1 cellular context compared by ENCODE assay signal in the genomic region with DNA sequence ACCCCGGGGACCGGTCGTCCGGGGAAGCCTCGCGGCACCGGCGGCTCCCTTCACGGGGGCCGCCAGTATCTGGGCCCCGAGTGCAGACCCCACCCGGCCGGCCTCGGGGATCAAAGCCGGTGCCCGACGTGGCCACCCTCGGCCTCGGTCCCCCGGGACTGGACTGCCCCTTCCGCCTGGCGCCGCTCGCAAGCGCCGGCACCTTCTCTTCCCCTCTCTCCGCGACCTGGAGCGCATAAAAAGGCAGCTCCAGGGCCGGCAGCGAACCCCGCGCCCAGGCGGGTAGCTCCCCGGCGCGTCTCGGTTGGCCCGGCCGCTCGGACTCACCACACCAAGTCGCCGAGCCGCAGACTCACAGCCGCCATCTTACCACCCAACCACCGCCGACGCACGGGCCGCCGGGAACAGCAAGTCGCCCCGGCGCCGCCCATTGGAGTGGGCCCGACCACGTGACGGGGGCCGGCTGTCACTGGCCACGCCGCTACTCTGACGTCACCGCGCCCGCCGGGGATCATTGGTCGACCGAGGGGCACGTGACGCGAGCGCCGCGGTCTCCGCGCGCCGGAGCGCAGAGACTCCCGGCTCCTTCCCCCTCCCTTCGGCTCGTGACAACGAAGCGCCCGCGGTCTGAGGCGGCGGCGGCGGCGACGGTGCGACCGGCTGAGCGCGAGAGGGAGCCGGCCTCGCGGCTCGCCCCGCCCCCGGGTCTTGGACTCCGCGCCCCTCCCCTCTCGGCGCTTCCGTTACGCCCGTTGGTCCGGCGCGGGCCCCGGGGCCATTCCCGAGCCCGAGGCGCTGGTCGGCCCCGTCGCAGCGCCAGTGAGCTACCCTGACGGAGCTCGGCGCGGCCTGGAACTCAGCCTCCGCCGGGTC.
TF ChIP-seq lines count a peak whose summit lies in the region.

A gene (minus strand): TSS at position 388 of the 873 bp plus-strand sequence. CDS start 23 bp downstream, at position 365.
A gene with protein sequence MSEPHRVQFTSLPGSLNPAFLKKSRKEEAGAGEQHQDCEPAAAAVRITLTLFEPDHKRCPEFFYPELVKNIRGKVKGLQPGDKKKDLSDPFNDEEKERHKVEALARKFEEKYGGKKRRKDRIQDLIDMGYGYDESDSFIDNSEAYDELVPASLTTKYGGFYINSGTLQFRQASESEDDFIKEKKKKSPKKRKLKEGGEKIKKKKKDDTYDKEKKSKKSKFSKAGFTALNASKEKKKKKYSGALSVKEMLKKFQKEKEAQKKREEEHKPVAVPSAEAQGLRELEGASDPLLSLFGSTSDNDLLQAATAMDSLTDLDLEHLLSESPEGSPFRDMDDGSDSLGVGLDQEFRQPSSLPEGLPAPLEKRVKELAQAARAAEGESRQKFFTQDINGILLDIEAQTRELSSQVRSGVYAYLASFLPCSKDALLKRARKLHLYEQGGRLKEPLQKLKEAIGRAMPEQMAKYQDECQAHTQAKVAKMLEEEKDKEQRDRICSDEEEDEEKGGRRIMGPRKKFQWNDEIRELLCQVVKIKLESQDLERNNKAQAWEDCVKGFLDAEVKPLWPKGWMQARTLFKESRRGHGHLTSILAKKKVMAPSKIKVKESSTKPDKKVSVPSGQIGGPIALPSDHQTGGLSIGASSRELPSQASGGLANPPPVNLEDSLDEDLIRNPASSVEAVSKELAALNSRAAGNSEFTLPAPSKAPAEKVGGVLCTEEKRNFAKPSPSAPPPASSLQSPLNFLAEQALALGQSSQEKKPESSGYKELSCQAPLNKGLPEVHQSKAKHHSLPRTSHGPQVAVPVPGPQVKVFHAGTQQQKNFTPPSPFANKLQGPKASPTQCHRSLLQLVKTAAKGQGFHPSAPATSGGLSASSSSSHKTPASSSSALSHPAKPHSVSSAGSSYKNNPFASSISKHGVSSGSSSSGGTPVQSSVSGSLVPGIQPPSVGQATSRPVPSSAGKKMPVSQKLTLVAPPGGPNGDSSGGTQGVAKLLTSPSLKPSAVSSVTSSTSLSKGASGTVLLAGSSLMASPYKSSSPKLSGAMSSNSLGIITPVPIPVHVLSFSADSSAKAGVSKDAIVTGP (N-terminal part only) (plus strand): TSS at position 581 of the 873 bp plus-strand sequence. CDS start 5,437 bp downstream, outside the sequence.

TF ChIP-seq in HepG2, 621 proteins besides CTCF, POLR2A, EP300 and RAD21 (continues in another document):
- TF ChIP-seq ZNF343 (CRISPR knock-in tag; IDR thresholded peaks at IDR 0.05) (no peak; the same call in 1 of the 2 replicates), YY1 (IDR thresholded peaks at IDR 0.05; ENCODE audit: insufficient read depth, insufficient replicate concordance, low read depth, low read length) (peak; percentile 95), FOXA1 (IDR thresholded peaks at IDR 0.05) (no peak), FOXA1 (CRISPR knock-in tag; IDR thresholded peaks at IDR 0.05) (no peak), ZNF788 (CRISPR knock-in tag; IDR thresholded peaks at IDR 0.05; ENCODE audit: borderline replicate concordance) (peak; percentile 49; the same call in 1 of the 2 replicates), MIER3 (CRISPR knock-in tag; IDR thresholded peaks at IDR 0.05; ENCODE audit: borderline replicate concordance) (no peak; the same call in 1 of the 2 replicates), TEAD3 (CRISPR knock-in tag; optimal IDR thresholded peaks at IDR 0.05; ENCODE audit: borderline replicate concordance) (no peak), KLF15 (CRISPR knock-in tag; IDR thresholded peaks at IDR 0.05; ENCODE audit: borderline replicate concordance) (no peak), ZFP36L1 (CRISPR knock-in tag; IDR thresholded peaks at IDR 0.05) (no peak), TCF12 (IDR thresholded peaks at IDR 0.05) (no peak), TCF12 (CRISPR knock-in tag; IDR thresholded peaks at IDR 0.05) (peak; percentile 73; the same call in 1 of the 2 replicates), IRF2 (CRISPR knock-in tag; IDR thresholded peaks at IDR 0.05) (peak; percentile 16; the same call in 1 of the 2 replicates), NFYC (CRISPR knock-in tag; IDR thresholded peaks at IDR 0.05) (peak; percentile 96), MEIS2 (CRISPR knock-in tag; IDR thresholded peaks at IDR 0.05) (peak; percentile 20; the same call in 1 of the 2 replicates), PRMT3 (CRISPR knock-in tag; IDR thresholded peaks at IDR 0.05; ENCODE audit: borderline replicate concordance, low read depth) (no peak), MIXL1 (CRISPR knock-in tag; IDR thresholded peaks at IDR 0.05) (0 out of 2 replicates have a peak, but pooled peaks have one; percentile 29), POLR2AphosphoS2 (IDR thresholded peaks at IDR 0.05; ENCODE audit: low read depth, low read length) (no peak), ZNF556 (CRISPR knock-in tag; IDR thresholded peaks at IDR 0.05; ENCODE audit: borderline replicate concordance) (no peak; the same call in 1 of the 2 replicates), ZNF883 (CRISPR knock-in tag; IDR thresholded peaks at IDR 0.05; ENCODE audit: not compliant biosample characterization) (no peak), ZNF282 (IDR thresholded peaks at IDR 0.05; ENCODE audit: partially characterized antibody) (no peak), ZNF570 (CRISPR knock-in tag; IDR thresholded peaks at IDR 0.05; ENCODE audit: borderline replicate concordance) (no peak), TOE1 (CRISPR knock-in tag; IDR thresholded peaks at IDR 0.05) (no peak), ZNF841 (CRISPR knock-in tag; IDR thresholded peaks at IDR 0.05; ENCODE audit: borderline replicate concordance) (no peak), HOXA7 (CRISPR knock-in tag; IDR thresholded peaks at IDR 0.05) (no peak), PLRG1 (conservative IDR thresholded peaks at IDR 0.05) (no peak), ZEB1 (IDR thresholded peaks at IDR 0.05; ENCODE audit: insufficient replicate concordance, low read depth) (no peak), ZNF7 (CRISPR knock-in tag; IDR thresholded peaks at IDR 0.05) (no peak), NFATC3 (CRISPR knock-in tag; IDR thresholded peaks at IDR 0.05) (no peak), ISX (CRISPR knock-in tag; conservative IDR thresholded peaks at IDR 0.05) (no peak), ZNF75D (CRISPR knock-in tag; IDR thresholded peaks at IDR 0.05; ENCODE audit: borderline replicate concordance) (no peak), BRD4 (CRISPR knock-in tag; IDR thresholded peaks at IDR 0.05) (peak; percentile 73; the same call in 1 of the 2 replicates), ZNF619 (CRISPR knock-in tag; IDR thresholded peaks at IDR 0.05) (no peak), NAIF1 (CRISPR knock-in tag; IDR thresholded peaks at IDR 0.05; ENCODE audit: borderline replicate concordance) (no peak), KDM2A (CRISPR knock-in tag; IDR thresholded peaks at IDR 0.05; ENCODE audit: borderline replicate concordance, low read depth) (peak; percentile 80), NRL (CRISPR knock-in tag; IDR thresholded peaks at IDR 0.05; ENCODE audit: borderline replicate concordance) (no peak), NR1H2 (CRISPR knock-in tag; IDR thresholded peaks at IDR 0.05; ENCODE audit: borderline replicate concordance, low read depth) (no peak), ZKSCAN5 (CRISPR knock-in tag; IDR thresholded peaks at IDR 0.05) (no peak), GTF3A (CRISPR knock-in tag; conservative IDR thresholded peaks at IDR 0.05) (no peak), POLR2G (IDR thresholded peaks at IDR 0.05; ENCODE audit: low read depth, low read length) (peak; percentile 89), KDM1A (CRISPR knock-in tag; IDR thresholded peaks at IDR 0.05) (no peak), KAT2B (IDR thresholded peaks at IDR 0.05; ENCODE audit: borderline replicate concordance, low read depth, low read length) (no peak), PHF8 (CRISPR knock-in tag; IDR thresholded peaks at IDR 0.05) (peak; percentile 95)
- TF ChIP-seq, protein P1, sequence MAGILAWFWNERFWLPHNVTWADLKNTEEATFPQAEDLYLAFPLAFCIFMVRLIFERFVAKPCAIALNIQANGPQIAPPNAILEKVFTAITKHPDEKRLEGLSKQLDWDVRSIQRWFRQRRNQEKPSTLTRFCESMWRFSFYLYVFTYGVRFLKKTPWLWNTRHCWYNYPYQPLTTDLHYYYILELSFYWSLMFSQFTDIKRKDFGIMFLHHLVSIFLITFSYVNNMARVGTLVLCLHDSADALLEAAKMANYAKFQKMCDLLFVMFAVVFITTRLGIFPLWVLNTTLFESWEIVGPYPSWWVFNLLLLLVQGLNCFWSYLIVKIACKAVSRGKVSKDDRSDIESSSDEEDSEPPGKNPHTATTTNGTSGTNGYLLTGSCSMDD (CRISPR knock-in tag; IDR thresholded peaks at IDR 0.05), result no peak; the same call in 1 of the 2 replicates
- TF ChIP-seq, protein P2, sequence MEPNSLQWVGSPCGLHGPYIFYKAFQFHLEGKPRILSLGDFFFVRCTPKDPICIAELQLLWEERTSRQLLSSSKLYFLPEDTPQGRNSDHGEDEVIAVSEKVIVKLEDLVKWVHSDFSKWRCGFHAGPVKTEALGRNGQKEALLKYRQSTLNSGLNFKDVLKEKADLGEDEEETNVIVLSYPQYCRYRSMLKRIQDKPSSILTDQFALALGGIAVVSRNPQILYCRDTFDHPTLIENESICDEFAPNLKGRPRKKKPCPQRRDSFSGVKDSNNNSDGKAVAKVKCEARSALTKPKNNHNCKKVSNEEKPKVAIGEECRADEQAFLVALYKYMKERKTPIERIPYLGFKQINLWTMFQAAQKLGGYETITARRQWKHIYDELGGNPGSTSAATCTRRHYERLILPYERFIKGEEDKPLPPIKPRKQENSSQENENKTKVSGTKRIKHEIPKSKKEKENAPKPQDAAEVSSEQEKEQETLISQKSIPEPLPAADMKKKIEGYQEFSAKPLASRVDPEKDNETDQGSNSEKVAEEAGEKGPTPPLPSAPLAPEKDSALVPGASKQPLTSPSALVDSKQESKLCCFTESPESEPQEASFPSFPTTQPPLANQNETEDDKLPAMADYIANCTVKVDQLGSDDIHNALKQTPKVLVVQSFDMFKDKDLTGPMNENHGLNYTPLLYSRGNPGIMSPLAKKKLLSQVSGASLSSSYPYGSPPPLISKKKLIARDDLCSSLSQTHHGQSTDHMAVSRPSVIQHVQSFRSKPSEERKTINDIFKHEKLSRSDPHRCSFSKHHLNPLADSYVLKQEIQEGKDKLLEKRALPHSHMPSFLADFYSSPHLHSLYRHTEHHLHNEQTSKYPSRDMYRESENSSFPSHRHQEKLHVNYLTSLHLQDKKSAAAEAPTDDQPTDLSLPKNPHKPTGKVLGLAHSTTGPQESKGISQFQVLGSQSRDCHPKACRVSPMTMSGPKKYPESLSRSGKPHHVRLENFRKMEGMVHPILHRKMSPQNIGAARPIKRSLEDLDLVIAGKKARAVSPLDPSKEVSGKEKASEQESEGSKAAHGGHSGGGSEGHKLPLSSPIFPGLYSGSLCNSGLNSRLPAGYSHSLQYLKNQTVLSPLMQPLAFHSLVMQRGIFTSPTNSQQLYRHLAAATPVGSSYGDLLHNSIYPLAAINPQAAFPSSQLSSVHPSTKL (CRISPR knock-in tag; IDR thresholded peaks at IDR 0.05), result no peak
- TF ChIP-seq, protein P3, sequence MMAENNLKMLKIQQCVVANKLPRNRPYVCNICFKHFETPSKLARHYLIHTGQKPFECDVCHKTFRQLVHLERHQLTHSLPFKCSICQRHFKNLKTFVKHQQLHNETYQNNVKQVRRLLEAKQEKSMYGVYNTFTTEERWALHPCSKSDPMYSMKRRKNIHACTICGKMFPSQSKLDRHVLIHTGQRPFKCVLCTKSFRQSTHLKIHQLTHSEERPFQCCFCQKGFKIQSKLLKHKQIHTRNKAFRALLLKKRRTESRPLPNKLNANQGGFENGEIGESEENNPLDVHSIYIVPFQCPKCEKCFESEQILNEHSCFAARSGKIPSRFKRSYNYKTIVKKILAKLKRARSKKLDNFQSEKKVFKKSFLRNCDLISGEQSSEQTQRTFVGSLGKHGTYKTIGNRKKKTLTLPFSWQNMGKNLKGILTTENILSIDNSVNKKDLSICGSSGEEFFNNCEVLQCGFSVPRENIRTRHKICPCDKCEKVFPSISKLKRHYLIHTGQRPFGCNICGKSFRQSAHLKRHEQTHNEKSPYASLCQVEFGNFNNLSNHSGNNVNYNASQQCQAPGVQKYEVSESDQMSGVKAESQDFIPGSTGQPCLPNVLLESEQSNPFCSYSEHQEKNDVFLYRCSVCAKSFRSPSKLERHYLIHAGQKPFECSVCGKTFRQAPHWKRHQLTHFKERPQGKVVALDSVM (CRISPR knock-in tag; IDR thresholded peaks at IDR 0.05), result no peak; the same call in 1 of the 2 replicates
- TF ChIP-seq, protein P4, sequence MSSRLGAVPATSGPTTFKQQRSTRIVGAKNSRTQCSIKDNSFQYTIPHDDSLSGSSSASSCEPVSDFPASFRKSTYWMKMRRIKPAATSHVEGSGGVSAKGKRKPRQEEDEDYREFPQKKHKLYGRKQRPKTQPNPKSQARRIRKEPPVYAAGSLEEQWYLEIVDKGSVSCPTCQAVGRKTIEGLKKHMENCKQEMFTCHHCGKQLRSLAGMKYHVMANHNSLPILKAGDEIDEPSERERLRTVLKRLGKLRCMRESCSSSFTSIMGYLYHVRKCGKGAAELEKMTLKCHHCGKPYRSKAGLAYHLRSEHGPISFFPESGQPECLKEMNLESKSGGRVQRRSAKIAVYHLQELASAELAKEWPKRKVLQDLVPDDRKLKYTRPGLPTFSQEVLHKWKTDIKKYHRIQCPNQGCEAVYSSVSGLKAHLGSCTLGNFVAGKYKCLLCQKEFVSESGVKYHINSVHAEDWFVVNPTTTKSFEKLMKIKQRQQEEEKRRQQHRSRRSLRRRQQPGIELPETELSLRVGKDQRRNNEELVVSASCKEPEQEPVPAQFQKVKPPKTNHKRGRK (CRISPR knock-in tag; IDR thresholded peaks at IDR 0.05), result no peak
- TF ChIP-seq, protein P5, sequence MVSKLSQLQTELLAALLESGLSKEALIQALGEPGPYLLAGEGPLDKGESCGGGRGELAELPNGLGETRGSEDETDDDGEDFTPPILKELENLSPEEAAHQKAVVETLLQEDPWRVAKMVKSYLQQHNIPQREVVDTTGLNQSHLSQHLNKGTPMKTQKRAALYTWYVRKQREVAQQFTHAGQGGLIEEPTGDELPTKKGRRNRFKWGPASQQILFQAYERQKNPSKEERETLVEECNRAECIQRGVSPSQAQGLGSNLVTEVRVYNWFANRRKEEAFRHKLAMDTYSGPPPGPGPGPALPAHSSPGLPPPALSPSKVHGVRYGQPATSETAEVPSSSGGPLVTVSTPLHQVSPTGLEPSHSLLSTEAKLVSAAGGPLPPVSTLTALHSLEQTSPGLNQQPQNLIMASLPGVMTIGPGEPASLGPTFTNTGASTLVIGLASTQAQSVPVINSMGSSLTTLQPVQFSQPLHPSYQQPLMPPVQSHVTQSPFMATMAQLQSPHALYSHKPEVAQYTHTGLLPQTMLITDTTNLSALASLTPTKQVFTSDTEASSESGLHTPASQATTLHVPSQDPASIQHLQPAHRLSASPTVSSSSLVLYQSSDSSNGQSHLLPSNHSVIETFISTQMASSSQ (IDR thresholded peaks at IDR 0.05; ENCODE audit: low read depth), result no peak
- TF ChIP-seq, protein P5 (CRISPR knock-in tag; IDR thresholded peaks at IDR 0.05; ENCODE audit: borderline replicate concordance), result no peak
